8 cellular contexts compared by ENCODE assay signal in the genomic region with DNA sequence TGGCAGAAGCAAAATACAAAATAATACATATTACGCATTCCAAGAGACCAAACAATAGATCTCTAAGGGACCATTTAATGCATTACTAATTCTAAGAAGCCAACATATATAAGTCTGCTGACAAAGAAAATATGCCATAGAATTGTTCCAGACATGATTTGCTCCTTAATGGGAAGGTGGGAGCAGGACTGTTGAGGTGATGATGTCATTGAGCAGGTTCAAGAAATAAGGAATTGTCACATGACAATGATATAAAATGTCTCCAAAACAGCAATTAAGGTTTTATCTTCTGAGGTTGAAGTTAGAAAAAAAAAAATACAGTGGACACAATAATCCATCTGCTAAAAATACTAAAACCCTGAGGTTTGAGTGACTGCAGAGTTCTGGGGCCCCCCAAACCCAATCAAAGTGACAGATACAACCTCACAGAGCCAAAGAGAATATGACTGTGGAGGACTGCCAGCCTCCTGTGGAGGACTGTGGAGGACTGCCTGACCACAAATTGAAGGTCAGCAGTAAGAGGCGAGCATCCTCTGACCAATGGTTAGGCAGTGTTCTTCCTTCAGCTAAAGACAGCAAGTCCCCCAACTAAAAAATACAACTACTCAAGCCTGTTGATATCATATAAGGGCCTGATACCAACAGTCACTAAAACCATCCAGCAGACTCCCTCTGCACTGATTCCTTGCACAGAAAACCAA. TPM values are rescaled to one million over a fixed set of nuclear protein-coding genes. Genes with fewer than 3 reads are reported as not detected.
"Had no signal": no experiment of that assay in that cellular context is flagged by ENCODE, and none has a peak within 500 bp of the region (broad histone marks: within the 10 kb centered on the region; RNA-seq: fewer than 3 reads in every experiment).

No MANE protein-coding gene starts in this region.

- H2AFZ ChIP-seq: GM23338 had no signal

- DNase-seq: H7, KG1 had no signal

- H3K36me3 ChIP-seq: HAP-1 had no signal

- H3K4me3 ChIP-seq: GM23338, HAP-1 had no signal

- H3K4me2 ChIP-seq: GM23338 had no signal

- H3K9me3 ChIP-seq: HAP-1 had no signal

- FAIRE-seq: HTR-8/SVneo had no signal

- ATAC-seq: GM23338, HCT116 had no signal

- H3K4me1 ChIP-seq: HAP-1 had no signal

RNA-seq across cellular contexts. Expression of a gene that starts 45.9 kb away (rescaled TPM):
- total RNA-seq: H4, H7 had no signal
- polyA plus RNA-seq: IgD-negative memory B cell had no signal
